ENCODE assay signal across 9 cellular contexts in genomic region chr12:113591480-113591971, GRCh38.
DNase-seq lines count a peak whose midpoint lies in the region; ATAC-seq lines count a peak whose summit lies in the region.
"Had no signal": no experiment of that assay in that cellular context is flagged by ENCODE, and none has a peak within 500 bp of the region (broad histone marks: within the 10 kb centered on the region; RNA-seq: fewer than 3 reads in every experiment).

No MANE protein-coding gene starts in this region.

- peak overlapping the region; percentile 44 to 70 (median 60) for H3K4me3 ChIP-seq in BLaER1 treated with 17β-estradiol and CSF1 and Interleukin-3, amounts not matched to agents 10 nM and 100 nM
- peak overlapping the region; percentile 2 for H3K4me3 ChIP-seq in iPS-11a (ENCODE audit: low read depth, low read length)
- H3K4me3 ChIP-seq: SK-N-MC had no signal

- DNase-seq in GM19238 (ENCODE audit: insufficient read length, low spot score) (peak; percentile 48), NCI-H82 treated with DMSO at 0.1 percent for 48 hours (lab: John Stamatoyannopoulos, UW; ENCODE audit: unreplicated experiment) (peak; percentile 26), mesenteric fat pad (ENCODE audit: low spot score) (no peak), C1 segment of cervical spinal cord (lab: John Stamatoyannopoulos, UW) (no peak), activated gamma-delta T cell treated with Interleukin-2 at 50 U/mL for 16 hours (no peak)

- H3K9ac ChIP-seq in BLaER1 treated with 17β-estradiol and CSF1 and Interleukin-3, amounts not matched to agents 10 nM and 100 nM: peak overlapping the region; percentile 26 to 75 (median 62); a peak in 20 of 22 replicates

- H3K4me1 ChIP-seq in BLaER1 treated with 17β-estradiol and CSF1 and Interleukin-3, amounts not matched to agents 10 nM and 100 nM: peaks cover 11 to 42% (median 14%) of the 10 kb centered on the region in 10 experiments; a peak in 19 of 20 replicates

- H3K27me3 ChIP-seq in BLaER1 treated with 17β-estradiol and CSF1 and Interleukin-3, amounts not matched to agents 10 nM and 100 nM: peaks cover 0 to 4% (median 0%) of the 10 kb centered on the region in 11 experiments; a peak in 2 of 22 replicates

- no peaks in the 10 kb centered on the region for H3K36me3 ChIP-seq in BLaER1 treated with 17β-estradiol and CSF1 and Interleukin-3, amounts not matched to agents 10 nM and 100 nM

- peaks cover 0 to 13% (median 0%) of the 10 kb centered on the region in 11 experiments; a peak in 4 of 22 replicates for H3K9me3 ChIP-seq in BLaER1 treated with 17β-estradiol and CSF1 and Interleukin-3, amounts not matched to agents 10 nM and 100 nM (replicated peaks in 1 of 11)

- no peak for ATAC-seq in GM19452 (IDR thresholded peaks at IDR 0.05; ENCODE audit: unreplicated experiment)

- peak overlapping the region; percentile 80 to 95 (median 89) for H3K4me2 ChIP-seq in BLaER1 treated with 17β-estradiol and CSF1 and Interleukin-3, amounts not matched to agents 10 nM and 100 nM

- peak overlapping the region in 4 of 11 experiments; percentile 28 to 70 (median 56); a peak in 8 of 22 replicates for H3K27ac ChIP-seq in BLaER1 treated with 17β-estradiol and CSF1 and Interleukin-3, amounts not matched to agents 10 nM and 100 nM
- H3K27ac ChIP-seq: SK-N-MC had no signal

- H4K20me1 ChIP-seq in BLaER1 treated with 17β-estradiol and CSF1 and Interleukin-3, amounts not matched to agents 10 nM and 100 nM: no peaks in the 10 kb centered on the region

Comparison
In these comparisons a context has a peak if more than half of its experiments do, and no peak if none do; other contexts are left out.
1. DNase-seq: peak in GM19238 (single experiment) and NCI-H82 treated with DMSO at 0.1 percent for 48 hours (single experiment); none in mesenteric fat pad (single experiment), C1 segment of cervical spinal cord (0 of 14) and activated gamma-delta T cell treated with Interleukin-2 at 50 U/mL for 16 hours (single experiment).